Comparison of ENCODE assay signal across 19 cellular contexts in the genomic region with DNA sequence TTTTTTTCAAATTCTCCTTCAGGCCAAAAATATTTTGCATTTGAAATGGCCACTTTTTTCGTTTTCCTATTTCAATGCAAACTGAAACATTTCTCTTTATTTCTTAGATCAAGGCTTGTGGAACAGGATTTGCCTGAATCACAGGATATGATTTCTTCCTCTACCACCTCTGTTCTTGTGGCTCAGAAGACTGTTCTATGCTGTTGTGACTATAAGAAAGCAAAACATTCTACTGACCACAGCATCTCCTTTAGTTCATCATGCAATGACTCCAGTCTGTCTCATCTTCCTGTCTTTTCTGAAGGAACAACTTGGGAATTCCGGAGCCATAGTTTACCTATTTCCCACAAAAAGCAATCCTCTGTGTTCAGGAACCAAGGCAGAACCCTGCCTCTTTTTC. TPM values are rescaled to one million over a fixed set of nuclear protein-coding genes. Genes with fewer than 3 reads are reported as not detected.
A peak's percentile ranks its signal among the peaks of the same experiment; 100 is the strongest.
DNase-seq lines count a peak whose midpoint lies in the region; FAIRE-seq and TF ChIP-seq lines count a peak whose summit lies in the region.
"Had no signal": no experiment of that assay in that cellular context is flagged by ENCODE, and none has a peak within 500 bp of the region (broad histone marks: within the 10 kb centered on the region; RNA-seq: fewer than 3 reads in every experiment).

No MANE protein-coding gene starts in this region.

- H3K4me1 ChIP-seq in astrocyte (ENCODE audit: insufficient read depth, low read length) (peaks cover 18% of the 10 kb centered on the region), skeletal muscle satellite cell (ENCODE audit: control insufficient read depth, insufficient read depth, low read length) (peaks cover 20% of the 10 kb centered on the region)
- H3K4me1 ChIP-seq: right atrium auricular region had no signal

- DNase-seq in HFFc6 (peak; percentile 83), astrocyte (ENCODE audit: low read depth) (peak; percentile 66), fibroblast of the aortic adventitia (ENCODE audit: low read depth) (peak; percentile 47), HuH-7 (ENCODE audit: low spot score) (no peak)
- no peak for DNase-seq in activated CD4-positive, CD25-positive, alpha-beta regulatory T cell treated with anti-CD3 and anti-CD28 coated beads, Interleukin-2, amount 50 U/mL, for 72 hours
- DNase-seq in activated T-cell treated with anti-CD3 and anti-CD28 coated beads, Interleukin-2, amount 50 U/mL, for 1 hour: no peak
- DNase-seq: activated CD8-positive, alpha-beta memory T cell treated with anti-CD3 and anti-CD28 coated beads, Interleukin-2, amount 10 ng/mL, durations not matched to agents 7 days and 5 days; activated naive CD4-positive, alpha-beta T cell treated with Interleukin-2 at 50 U/mL for 16 hours; CD8-positive, alpha-beta memory T cell; left ventricle myocardium superior; NCI-H2227 treated with DMSO at 0.1 percent for 48 hours; stimulated activated CD4-positive, alpha-beta T cell treated with anti-CD3 and anti-CD28 coated beads, Interleukin-2, amount 100 ng/mL, for 48 hours; trophoblast cell had no signal

- H3K36me3 ChIP-seq in astrocyte (ENCODE audit: insufficient read depth, low read length): no peaks in the 10 kb centered on the region
- H3K36me3 ChIP-seq in skeletal muscle satellite cell (ENCODE audit: insufficient read depth, low read length): no peaks in the 10 kb centered on the region
- H3K36me3 ChIP-seq: right atrium auricular region had no signal

- peak overlapping the region; percentile 43 for H3K9ac ChIP-seq in astrocyte (ENCODE audit: low read length)
- peak overlapping the region; percentile 52 for H3K9ac ChIP-seq in skeletal muscle satellite cell (ENCODE audit: low read depth, low read length)

- peaks cover 45% of the 10 kb centered on the region for H3K4me1 Mint-ChIP-seq in HFFc6 (ENCODE audit: low read depth)
- H3K4me1 Mint-ChIP-seq in astrocyte (ENCODE audit: low read depth, unreplicated experiment): peaks cover 9% of the 10 kb centered on the region

- H3K4me3 ChIP-seq in astrocyte (ENCODE audit: insufficient read depth, low read depth, low read length) (peak overlapping the region; percentile 3), fibroblast of the aortic adventitia (ENCODE audit: low read depth, low read length) (no peak overlapping the region), skeletal muscle satellite cell (ENCODE audit: low read length) (peak overlapping the region; percentile 34)
- H3K4me3 ChIP-seq: K562, right atrium auricular region, SK-N-MC had no signal

- H3K4me2 ChIP-seq in astrocyte (ENCODE audit: low read length) (peak overlapping the region; percentile 64), skeletal muscle satellite cell (ENCODE audit: low read length) (peak overlapping the region; percentile 63)

- TF ChIP-seq CTCF in HFFc6 (IDR thresholded peaks at IDR 0.05): no peak
- no peak for TF ChIP-seq CTCF in astrocyte (IDR thresholded peaks at IDR 0.05; ENCODE audit: insufficient read depth, low read depth, low read length)
- TF ChIP-seq CTCF in fibroblast of the aortic adventitia (IDR thresholded peaks at IDR 0.05; ENCODE audit: insufficient read depth, low read length): no peak

- no peaks in the 10 kb centered on the region for H3K9me3 ChIP-seq in astrocyte (ENCODE audit: insufficient read depth, low read depth, low read length)
- peaks cover 7% of the 10 kb centered on the region for H3K9me3 ChIP-seq in skeletal muscle satellite cell (replicated peaks; ENCODE audit: low read length)
- H3K9me3 ChIP-seq: right atrium auricular region had no signal

- H3K27ac Mint-ChIP-seq in HFFc6: peak overlapping the region; percentile 61
- H3K27ac Mint-ChIP-seq in astrocyte (ENCODE audit: unreplicated experiment): no peak overlapping the region
- H3K27ac Mint-ChIP-seq: activated CD8-positive, alpha-beta memory T cell treated with anti-CD3 and anti-CD28 coated beads, Interleukin-2, amount 10 ng/mL, durations not matched to agents 7 days and 5 days; CD8-positive, alpha-beta memory T cell; natural killer cell treated with Interleukin-12 subunit alpha and Interleukin-12 subunit beta and Interleukin-15 and Interleukin-18, amount 100 ng/mL, for 72 hours had no signal

- H3K27me3 Mint-ChIP-seq in HFFc6 (ENCODE audit: insufficient read depth) (peaks cover 2% of the 10 kb centered on the region; the same call in 1 of the 2 replicates), astrocyte (ENCODE audit: low read depth, unreplicated experiment) (peaks cover 26% of the 10 kb centered on the region)

- H2AFZ ChIP-seq in astrocyte (ENCODE audit: low read depth, low read length): no peak overlapping the region

- no peaks in the 10 kb centered on the region for H4K20me1 ChIP-seq in astrocyte (ENCODE audit: insufficient read depth, low read length)

- FAIRE-seq in astrocyte (lab: Jason Lieb, UNC): peak; percentile 85
- FAIRE-seq: K562 had no signal

- H3K36me3 Mint-ChIP-seq in HFFc6 (ENCODE audit: low read depth) (peaks cover 21% of the 10 kb centered on the region), astrocyte (ENCODE audit: low read depth, unreplicated experiment) (no peaks in the 10 kb centered on the region)
- H3K36me3 Mint-ChIP-seq: activated CD8-positive, alpha-beta memory T cell treated with anti-CD3 and anti-CD28 coated beads, Interleukin-2, amount 10 ng/mL, durations not matched to agents 7 days and 5 days; CD8-positive, alpha-beta memory T cell had no signal

- peak overlapping the region; percentile 70 for H3K27ac ChIP-seq in astrocyte (ENCODE audit: low read depth, low read length)
- H3K27ac ChIP-seq: right atrium auricular region, SK-N-MC, VCaP had no signal

- H3K79me2 ChIP-seq in astrocyte (ENCODE audit: insufficient read depth, low read length): no peaks in the 10 kb centered on the region

- H3K9me3 Mint-ChIP-seq in HFFc6 (no peaks in the 10 kb centered on the region; the same call in 1 of the 2 replicates), astrocyte (ENCODE audit: unreplicated experiment) (peaks cover 14% of the 10 kb centered on the region)
- H3K9me3 Mint-ChIP-seq: CD8-positive, alpha-beta memory T cell had no signal

- peak overlapping the region; percentile 31; the same call in 1 of the 2 replicates for H3K4me3 Mint-ChIP-seq in HFFc6
- peak overlapping the region; percentile 30 for H3K4me3 Mint-ChIP-seq in astrocyte (ENCODE audit: unreplicated experiment)
- H3K4me3 Mint-ChIP-seq: activated CD8-positive, alpha-beta memory T cell treated with anti-CD3 and anti-CD28 coated beads, Interleukin-2, amount 10 ng/mL, durations not matched to agents 7 days and 5 days; CD8-positive, alpha-beta memory T cell; natural killer cell treated with Interleukin-12 subunit alpha and Interleukin-12 subunit beta and Interleukin-15 and Interleukin-18, amount 100 ng/mL, for 72 hours had no signal

- H3K27me3 ChIP-seq in astrocyte (ENCODE audit: insufficient read depth, low read length) (no peaks in the 10 kb centered on the region), skeletal muscle satellite cell (ENCODE audit: control insufficient read depth, insufficient read depth, low read length) (no peaks in the 10 kb centered on the region)
- H3K27me3 ChIP-seq: right atrium auricular region had no signal

RNA-seq across cellular contexts. Expression of a gene that starts 16.2 kb away (rescaled TPM):
- 10 to 100 TPM; 20.1 to 28.3 (median 26.7) TPM for total RNA-seq in HFFc6 (2021; fragmentation: NEBNext Ultra II Directional; extraction: Animal tissue kit (Norgen Biotek cat#: 25700))
- 27.5 and 32.5 TPM in 2 replicates for total RNA-seq in astrocyte
- 32.2 and 34.7 TPM in 2 replicates for total RNA-seq in fibroblast of the aortic adventitia (ENCODE audit: low replicate concordance)
- 15.5 and 18.8 TPM in 2 replicates for total RNA-seq in skeletal muscle satellite cell (2012; rRNA removed)

Comparison
In these comparisons a context has a peak if more than half of its experiments do, and no peak if none do; other contexts are left out.
1. DNase-seq: peak in HFFc6 (single experiment), astrocyte (single experiment) and fibroblast of the aortic adventitia (single experiment); none in HuH-7 (single experiment), activated CD4-positive, CD25-positive, alpha-beta regulatory T cell treated with anti-CD3 and anti-CD28 coated beads, Interleukin-2, amount 50 U/mL, for 72 hours (single experiment) and activated T-cell treated with anti-CD3 and anti-CD28 coated beads, Interleukin-2, amount 50 U/mL, for 1 hour (single experiment).